1 cellular context compared by ENCODE assay signal in the genomic region with DNA sequence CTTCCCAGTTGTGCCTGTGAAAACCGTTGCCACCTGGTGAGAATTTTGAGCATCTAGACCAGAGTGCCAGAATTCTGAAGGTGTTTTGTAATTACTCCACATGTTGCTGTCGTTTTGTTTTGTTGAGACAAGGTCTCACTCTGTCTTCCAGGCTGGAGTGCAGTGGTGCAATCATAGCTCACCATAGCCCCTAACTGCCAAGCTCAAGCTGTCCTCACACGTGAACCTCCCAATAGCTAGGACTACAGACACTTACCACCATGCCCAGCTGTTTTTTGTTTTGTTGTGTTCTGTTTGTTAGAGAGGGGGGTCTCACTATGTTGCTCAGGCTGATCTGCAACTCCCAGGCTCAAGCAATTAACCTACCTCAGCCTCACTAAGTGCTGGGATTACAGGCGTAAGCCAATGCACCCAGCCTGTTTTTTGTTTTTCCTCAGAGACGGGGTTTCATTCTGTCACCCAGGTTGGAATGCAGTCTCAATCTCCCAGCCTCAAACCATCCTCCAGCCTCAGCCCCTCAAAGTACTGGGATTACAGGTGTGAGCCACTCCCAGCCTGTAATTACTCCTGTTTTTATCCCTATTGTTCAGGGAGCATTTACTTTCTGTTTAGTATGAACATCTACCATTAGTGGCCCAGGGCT.
TF ChIP-seq lines count a peak whose summit lies in the region.

No MANE protein-coding gene starts in this region.

TF ChIP-seq in GM12878, 131 proteins besides CTCF, POLR2A, EP300 and RAD21 (continued from another document):
- TF ChIP-seq, protein P1, sequence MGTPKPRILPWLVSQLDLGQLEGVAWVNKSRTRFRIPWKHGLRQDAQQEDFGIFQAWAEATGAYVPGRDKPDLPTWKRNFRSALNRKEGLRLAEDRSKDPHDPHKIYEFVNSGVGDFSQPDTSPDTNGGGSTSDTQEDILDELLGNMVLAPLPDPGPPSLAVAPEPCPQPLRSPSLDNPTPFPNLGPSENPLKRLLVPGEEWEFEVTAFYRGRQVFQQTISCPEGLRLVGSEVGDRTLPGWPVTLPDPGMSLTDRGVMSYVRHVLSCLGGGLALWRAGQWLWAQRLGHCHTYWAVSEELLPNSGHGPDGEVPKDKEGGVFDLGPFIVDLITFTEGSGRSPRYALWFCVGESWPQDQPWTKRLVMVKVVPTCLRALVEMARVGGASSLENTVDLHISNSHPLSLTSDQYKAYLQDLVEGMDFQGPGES (IDR thresholded peaks at IDR 0.05): no peak
- TF ChIP-seq SUPT20H (IDR thresholded peaks at IDR 0.05; ENCODE audit: borderline replicate concordance, control insufficient read depth, low read depth, low read length) (no peak), ZBTB11 (CRISPR knock-in tag; IDR thresholded peaks at IDR 0.05) (no peak)
TF ChIP-seq in GM12878: peak in this region for 0.
